17 cellular contexts compared by ENCODE assay signal in the genomic region with DNA sequence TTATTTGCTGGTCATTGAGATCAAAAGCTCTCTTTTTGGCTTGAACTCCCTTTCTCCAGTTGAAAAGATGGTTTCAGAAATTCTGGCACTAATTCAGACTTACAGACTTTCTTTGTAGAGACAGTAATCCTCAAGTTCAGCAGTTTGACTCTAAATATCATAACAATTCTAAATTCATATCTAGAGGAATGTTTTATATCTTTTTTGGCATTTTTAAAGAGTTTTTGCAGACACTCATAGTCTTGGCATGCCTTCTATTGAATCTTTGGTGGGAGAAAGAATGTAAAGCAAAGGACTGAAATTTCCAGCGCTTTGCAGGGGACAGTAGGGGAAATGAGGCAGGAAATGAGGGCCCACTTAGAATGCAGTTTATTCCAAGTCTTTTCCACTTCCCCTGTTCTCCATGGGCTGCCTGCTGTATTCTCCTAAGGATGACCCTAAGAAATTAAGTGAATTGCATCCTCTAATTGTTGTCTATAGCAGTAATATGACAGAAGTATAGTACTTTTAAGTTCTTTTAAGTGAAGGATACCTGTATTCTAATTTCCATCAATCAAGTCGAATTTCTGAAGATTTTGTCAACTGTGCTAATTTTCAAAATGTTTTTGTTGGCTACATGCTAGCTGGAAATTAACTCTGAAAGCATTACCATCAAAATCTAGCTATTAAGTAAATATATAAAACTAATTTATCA. TPM values are rescaled to one million over a fixed set of nuclear protein-coding genes. Genes with fewer than 3 reads are reported as not detected.
DNase-seq lines count a peak whose midpoint lies in the region; TF ChIP-seq lines count a peak whose summit lies in the region.
"Had no signal": no experiment of that assay in that cellular context is flagged by ENCODE, and none has a peak within 500 bp of the region (broad histone marks: within the 10 kb centered on the region; RNA-seq: fewer than 3 reads in every experiment).

No MANE protein-coding gene starts in this region.

- peak overlapping the region; percentile 34 for H3K9ac ChIP-seq in adipocyte (ENCODE audit: low read length)
- no peak overlapping the region for H3K9ac ChIP-seq in skeletal muscle satellite cell (ENCODE audit: low read depth, low read length)
- H3K9ac ChIP-seq: KMS-11 had no signal

- H3K4me1 ChIP-seq in adipocyte (ENCODE audit: control insufficient read depth, insufficient read depth, low read length) (peaks cover 41% of the 10 kb centered on the region), skeletal muscle satellite cell (ENCODE audit: control insufficient read depth, insufficient read depth, low read length) (peaks cover 34% of the 10 kb centered on the region)
- H3K4me1 ChIP-seq: gastrocnemius medialis had no signal

- H3K9me3 ChIP-seq in adipocyte (ENCODE audit: control insufficient read depth, low read length) (no peaks in the 10 kb centered on the region), skeletal muscle satellite cell (replicated peaks; ENCODE audit: low read length) (no peaks in the 10 kb centered on the region)
- H3K9me3 ChIP-seq: gastrocnemius medialis, HAP-1, sigmoid colon, thyroid gland had no signal

- no peak for TF ChIP-seq CTCF in fibroblast of villous mesenchyme (IDR thresholded peaks at IDR 0.05; ENCODE audit: insufficient read depth, low read depth, low read length)

- H3K27me3 ChIP-seq in adipocyte (replicated peaks; ENCODE audit: control insufficient read depth, insufficient read depth, low read length) (no peaks in the 10 kb centered on the region), skeletal muscle satellite cell (ENCODE audit: control insufficient read depth, insufficient read depth, low read length) (no peaks in the 10 kb centered on the region)
- H3K27me3 ChIP-seq: gastrocnemius medialis, sigmoid colon, thyroid gland had no signal

- H3K4me3 ChIP-seq in adipocyte (ENCODE audit: low read length) = peak overlapping the region; percentile 4
- H3K4me3 ChIP-seq in fibroblast of villous mesenchyme (ENCODE audit: low read depth, low read length) = no peak overlapping the region
- H3K4me3 ChIP-seq in skeletal muscle satellite cell (ENCODE audit: low read length) = no peak overlapping the region
- H3K4me3 ChIP-seq: gastrocnemius medialis, HAP-1, sigmoid colon, thyroid gland had no signal

- no peaks in the 10 kb centered on the region for H3K36me3 ChIP-seq in adipocyte (ENCODE audit: control insufficient read depth, insufficient read depth, low read length, severe bottlenecking)
- H3K36me3 ChIP-seq in skeletal muscle satellite cell (ENCODE audit: insufficient read depth, low read length) = no peaks in the 10 kb centered on the region
- H3K36me3 ChIP-seq: gastrocnemius medialis, HAP-1, sigmoid colon, thyroid gland had no signal

- peak overlapping the region; percentile 29 for H3K4me2 ChIP-seq in skeletal muscle satellite cell (ENCODE audit: low read length)
- H3K4me2 ChIP-seq: KMS-11 had no signal

- DNase-seq in GM04503 (ENCODE audit: low read depth) = peak; percentile 37
- DNase-seq in adipocyte (ENCODE audit: low read depth) = peak; percentile 74
- peak; percentile 73 for DNase-seq in fibroblast of villous mesenchyme (ENCODE audit: low read depth)
- DNase-seq in HuH-7 (ENCODE audit: low spot score) = no peak
- DNase-seq in HuH-7.5 (ENCODE audit: low spot score) = no peak
- DNase-seq in NCI-H1048 (lab: John Stamatoyannopoulos, UW) = no peak
- DNase-seq: activated gamma-delta T cell treated with Interleukin-2 at 50 U/mL for 16 hours; effector memory CD4-positive, alpha-beta T cell; gastrocnemius medialis; NCI-H1105 treated with DMSO at 0.1 percent for 48 hours; sigmoid colon; stimulated activated CD4-positive, alpha-beta T cell treated with anti-CD3 and anti-CD28 coated beads, Interleukin-4, amount 100 ng/mL, for 24 hours; T-helper 2 cell; thyroid gland had no signal

RNA-seq across cellular contexts. Expression of a gene that starts 31.5 kb away (rescaled TPM):
- total RNA-seq in fibroblast of villous mesenchyme = 65.1 and 88.1 TPM in 2 replicates
- total RNA-seq in skeletal muscle satellite cell (2012; rRNA removed) = 29.9 and 39.8 TPM in 2 replicates

Comparison
In these comparisons a context has a peak if more than half of its experiments do, and no peak if none do; other contexts are left out.
1. DNase-seq: peak in GM04503 (single experiment), adipocyte (single experiment) and fibroblast of villous mesenchyme (single experiment); none in HuH-7 (single experiment), HuH-7.5 (single experiment) and NCI-H1048 (single experiment).